11 cellular contexts compared by ENCODE assay signal in genomic region chr4:94293981-94294380, GRCh38. TPM values are rescaled to one million over a fixed set of nuclear protein-coding genes. Genes with fewer than 3 reads are reported as not detected.
DNase-seq lines count a peak whose midpoint lies in the region; ATAC-seq, FAIRE-seq and TF ChIP-seq lines count a peak whose summit lies in the region.
"Not testable (repeated sequence)": the region's sequence is repeated elsewhere in the genome, so short reads cannot be mapped to it uniquely, and the experiment has no call there.
"Had no signal": no experiment of that assay in that cellular context is flagged by ENCODE, and none has a peak within 500 bp of the region (broad histone marks: within the 10 kb centered on the region; RNA-seq: fewer than 3 reads in every experiment).

No MANE protein-coding gene starts in this region.

- TF ChIP-seq EP300 in K562 (IDR thresholded peaks at IDR 0.05; ENCODE audit: low read length) = not testable (repeated sequence)

- H3K23ac ChIP-seq in H9 (ENCODE audit: insufficient read length, low read depth, low read length) = not testable (repeated sequence)

- not testable (repeated sequence) for TF ChIP-seq CTCF in H9 (conservative IDR thresholded peaks at IDR 0.05); K562 (IDR thresholded peaks at IDR 0.05 in 2 of 3, conservative IDR thresholded peaks at IDR 0.05 in 1 of 3; ENCODE audit: insufficient read depth in 2 of 3, low read depth in 1 of 3, low read length in 3 of 3); nephron progenitor cell (IDR thresholded peaks at IDR 0.05)

- CTCF ChIA-PET in K562 (lab: Yijun Ruan, JAX; ENCODE audit: low intra/inter-chr PET ratio) = not testable (repeated sequence)

- intact Hi-C loops in K562 (cut with micrococcal nuclease) = not testable (repeated sequence)

- H3K4me2 ChIP-seq in H9 (ENCODE audit: insufficient read depth, insufficient read length, low read length); Karpas-422 (ENCODE audit: low read depth, low read length, poor library complexity, severe bottlenecking); K562 (ENCODE audit: insufficient read depth, low read length): not testable (repeated sequence)

- WGBS in H9 (ENCODE audit: extremely low coverage, insufficient read length, low lambda C conversion rate) = no CpG with 5 or more reads among the region's 4 CpGs
- WGBS in K562 (ENCODE audit: insufficient coverage, low coverage, missing lambda C conversion rate) = 33% methylated on average over 4 of the region's 4 CpGs

- H3K23me2 ChIP-seq in H9 (ENCODE audit: insufficient read length, low read depth, low read length, poor library complexity, severe bottlenecking) = not testable (repeated sequence)

- not testable (repeated sequence) for TF ChIP-seq POLR2A in K562 (conservative IDR thresholded peaks at IDR 0.05)

- H3K56ac ChIP-seq in H9 (ENCODE audit: insufficient read length, low read depth, low read length) = not testable (repeated sequence)

- H3K27me3 Mint-ChIP-seq in H9 (ENCODE audit: low read depth); nephron progenitor cell (ENCODE audit: low read depth, poor library complexity): not testable (repeated sequence)

- not testable (repeated sequence) for H3T11ph ChIP-seq in H9 (ENCODE audit: low read length)

- in situ Hi-C loops in K562 (cut with MboI) = not testable (repeated sequence)

- not testable (repeated sequence) for H4K91ac ChIP-seq in H9 (ENCODE audit: insufficient read length, low read depth, low read length)

- H3K9me3 Mint-ChIP-seq in H9, nephron progenitor cell: not testable (repeated sequence)

- peaks cover 8 to 15% of the 10 kb centered on the region in 2 experiments; a peak in 3 of 4 replicates for H3K4me1 Mint-ChIP-seq in H9
- peaks cover 22% of the 10 kb centered on the region for H3K4me1 Mint-ChIP-seq in nephron progenitor cell

- not testable (repeated sequence) for H3K4me1 ChIP-seq in H9 (ENCODE audit: insufficient read depth, low read length); Karpas-422 (ENCODE audit: low read length); K562 (replicated peaks in 1 of 2; ENCODE audit: control insufficient read depth in 2 of 2, insufficient read depth in 2 of 2, low read length in 2 of 2)

- H3K36me3 Mint-ChIP-seq in H9 (ENCODE audit: insufficient read depth in 1 of 3, low read depth in 3 of 3) = peaks cover 10 to 22% (median 15%) of the 10 kb centered on the region in 3 experiments; a peak in 6 of 7 replicates
- H3K36me3 Mint-ChIP-seq in nephron progenitor cell (ENCODE audit: low read depth) = peaks cover 33% of the 10 kb centered on the region

- not testable (repeated sequence) for BruUV-seq in K562 (replicated peaks; lab: Mats Ljungman, UMichigan)

- POLR2A ChIA-PET in K562 (lab: Yijun Ruan, JAX) = not testable (repeated sequence)

- TF ChIP-seq RAD21 in K562 (CRISPR knock-in tag; conservative IDR thresholded peaks at IDR 0.05 in 1 of 2, IDR thresholded peaks at IDR 0.05 in 1 of 2) = not testable (repeated sequence)

- H3K9me2 ChIP-seq in Karpas-422 (replicated peaks; ENCODE audit: insufficient read depth, low read length) = not testable (repeated sequence)

- H3K9me1 ChIP-seq in K562 (ENCODE audit: control insufficient read depth, insufficient read depth, low read length) = not testable (repeated sequence)

- H4K5ac ChIP-seq in H9 (ENCODE audit: insufficient read length, low read depth, low read length) = not testable (repeated sequence)

- H3K27ac Mint-ChIP-seq in H9 = peak overlapping the region in 2 of 3 experiments; percentile 9 to 10; a peak in 2 of 7 replicates
- peak overlapping the region; percentile 75 for H3K27ac Mint-ChIP-seq in nephron progenitor cell

- not testable (repeated sequence) for H4K20me1 ChIP-seq in H9 (ENCODE audit: control insufficient read depth, insufficient read depth, insufficient read length); Karpas-422 (ENCODE audit: insufficient read depth, low read depth, low read length); K562 (replicated peaks; ENCODE audit: control insufficient read depth, insufficient read depth, low read length)

- not testable (repeated sequence) for H2BK20ac ChIP-seq in H9 (ENCODE audit: low read depth, low read length, poor library complexity, severe bottlenecking)

- not testable (repeated sequence) for H3K4ac ChIP-seq in H9 (ENCODE audit: low read depth, low read length)

- H2BK12ac ChIP-seq in H9 (ENCODE audit: insufficient read length, low read depth, low read length) = not testable (repeated sequence)

- H2BK120ac ChIP-seq in H9 (ENCODE audit: low read depth, low read length, poor library complexity, severe bottlenecking) = not testable (repeated sequence)

- not testable (repeated sequence) for H3K27ac ChIP-seq in H9 (ENCODE audit: insufficient read length, low read depth, low read length); Karpas-422 (ENCODE audit: low read length); K562 (ENCODE audit: extremely low read depth, low read depth, low read length)

- H3K36me3 ChIP-seq in Karpas-422 (ENCODE audit: insufficient read depth, low read length) = peaks cover 21% of the 10 kb centered on the region; the same call in 1 of the 2 replicates
- H3K36me3 ChIP-seq in K562 (ENCODE audit: control insufficient read depth, insufficient read depth, low read length) = peaks cover 17% of the 10 kb centered on the region; the same call in 1 of the 3 replicates

- not testable (repeated sequence) for ATAC-seq in K562

- not testable (repeated sequence) for H3K18ac ChIP-seq in H9 (ENCODE audit: insufficient read length, low read depth, low read length)

- H3K9ac ChIP-seq in H9 (ENCODE audit: extremely low read depth, insufficient read length, low read length); Karpas-422 (ENCODE audit: low read length); K562 (ENCODE audit: insufficient read depth in 1 of 2, low read depth in 2 of 2, low read length in 2 of 2): not testable (repeated sequence)

- not testable (repeated sequence) for FAIRE-seq in K562 (lab: Jason Lieb, UNC)

- not testable (repeated sequence) for H4K8ac ChIP-seq in H9 (replicated peaks; ENCODE audit: insufficient read length, low read depth, low read length)

- not testable (repeated sequence) for H3K14ac ChIP-seq in H9 (ENCODE audit: insufficient read depth, low read length)

- DNase-seq in H9; K562 (ENCODE audit: extremely low read depth in 1 of 4, low spot score in 3 of 4); nephron progenitor cell: not testable (repeated sequence)
- DNase-seq in Karpas-422 = peak; percentile 17

- not testable (repeated sequence) for H2AFZ ChIP-seq in H9 (ENCODE audit: low read length); Karpas-422 (ENCODE audit: low read length); K562 (ENCODE audit: low read depth, low read length)

- not testable (repeated sequence) for H3K4me3 Mint-ChIP-seq in H9, nephron progenitor cell

- H3K27me3 ChIP-seq in H9 (ENCODE audit: insufficient read depth, low read length); Karpas-422 (ENCODE audit: low read length); K562 (ENCODE audit: control insufficient read depth in 2 of 2, insufficient read depth in 2 of 2, low read length in 2 of 2): not testable (repeated sequence)

- H3K79me2 ChIP-seq in H9 (ENCODE audit: insufficient read depth, low read length); Karpas-422 (ENCODE audit: low read length); K562 (ENCODE audit: control insufficient read depth, insufficient read depth, low read length): not testable (repeated sequence)

- H2BK15ac ChIP-seq in H9 (ENCODE audit: low read depth, low read length) = not testable (repeated sequence)

- not testable (repeated sequence) for H2BK5ac ChIP-seq in H9 (ENCODE audit: insufficient read length, low read length)

- H3K4me3 ChIP-seq in Karpas-422 (ENCODE audit: low read length); K562: not testable (repeated sequence)

- H3K9me3 ChIP-seq in H9 (ENCODE audit: control insufficient read depth, low read depth, low read length); Karpas-422 (ENCODE audit: low read length); K562 (replicated peaks; ENCODE audit: control insufficient read depth, insufficient read depth, low read depth, low read length): not testable (repeated sequence)

- not testable (repeated sequence) for H3K79me1 ChIP-seq in H9 (ENCODE audit: insufficient read depth, low read depth, low read length, poor library complexity, severe bottlenecking)

- not testable (repeated sequence) for H2AK5ac ChIP-seq in H9 (ENCODE audit: insufficient read length, low read length)

TF ChIP-seq in K562, 482 proteins besides CTCF, POLR2A, EP300 and RAD21 (continues in another document):
- peak; percentile 43 for TF ChIP-seq MAFG (tag; conservative IDR thresholded peaks at IDR 0.05)

RNA-seq across cellular contexts. Expression of gene HPGDS, which starts 48.7 kb away (rescaled TPM):
- total RNA-seq in H9 (2021) (not detected in 2 replicates), K562 (2014; rRNA removed) (not detected in 2 replicates), K562 (2014; rRNA removed; fragmentation: Illumina TruSeq; extraction: Trizol) (0.16 TPM in 1 of 2 replicates, not detected in the other), K562 (2015; rRNA removed; fragmentation: Illumina TruSeq; extraction: Trizol) (0.36 and 0.53 TPM in 2 replicates), K562 (2021) (not detected in 2 replicates)
- not detected in 2 replicates for total RNA-seq in Karpas-422 (2014; rRNA removed; shearing (Covaris generic); ENCODE audit: low replicate concordance)
- not detected in 2 replicates for total RNA-seq in K562 (2011; cell fraction: chromatin; rRNA removed; ENCODE audit: low replicate concordance)
- not detected in 2 replicates for total RNA-seq in K562 (2011; cell fraction: nucleolus; rRNA removed)
- not detected in 2 replicates for total RNA-seq in K562 (2011; cell fraction: nucleoplasm; rRNA removed)
- polyA plus RNA-seq in K562 (2011; rRNA removed) (0.07 TPM in 1 of 2 replicates, not detected in the other), K562 (2014; fragmentation: Illumina TruSeq; extraction: Trizol) (0.19 TPM in 1 of 2 replicates, not detected in the other), K562 (2014; fragmentation: Nextera tagmentation; extraction: Ambion mirVana) (under 1 TPM; 0.07 to 0.14 TPM), K562 (2014; rRNA removed) (not detected in 2 replicates)
- polyA plus RNA-seq in K562 (2011; cell fraction: cytosol; rRNA removed) = not detected in 2 replicates
- not detected in 2 replicates for polyA plus RNA-seq in K562 (2011; cell fraction: nucleus; rRNA removed)
- 0.17 and 0.33 TPM in 2 replicates for polyA plus RNA-seq in K562 (2012)
- not detected in 2 replicates for polyA minus RNA-seq in K562 (2011; rRNA and poly(A)+ RNA removed)
- polyA minus RNA-seq in K562 (2011; cell fraction: cytosol; rRNA and poly(A)+ RNA removed) = not detected in 2 replicates
- polyA minus RNA-seq in K562 (2011; cell fraction: nucleus; rRNA and poly(A)+ RNA removed) = not detected in 2 replicates
- total RNA-seq: A673, Daoy, G401, GM12878 had no signal
- polyA plus RNA-seq: AG04450; CD4-positive, alpha-beta memory T cell; CD8-positive, alpha-beta memory T cell; GM12878 had no signal
